1 cellular context compared by ENCODE assay signal in genomic region chr5:115544371-115545064, GRCh38.
TF ChIP-seq lines count a peak whose summit lies in the region.

Gene FEM1C, minus strand, starts transcription at chr5:115544775. Its CDS starts 1,282 bp downstream, at chr5:115543493.

TF ChIP-seq in K562, 482 proteins besides CTCF, POLR2A, EP300 and RAD21 (continued from another document and continues in another):
- TF ChIP-seq CEBPG (CRISPR knock-in tag; IDR thresholded peaks at IDR 0.05) (peak; percentile 56; the same call in 1 of the 2 replicates), CEBPG (tag; conservative IDR thresholded peaks at IDR 0.05 in 1 of 2, IDR thresholded peaks at IDR 0.05 in 1 of 2) (peak in 1 of 2 experiments; percentile 50; a peak in 1 of 4 replicates), MAX (CRISPR knock-in tag; IDR thresholded peaks at IDR 0.05) (peak; percentile 49), SRF (CRISPR knock-in tag; IDR thresholded peaks at IDR 0.05) (no peak), NR4A1 (CRISPR knock-in tag; IDR thresholded peaks at IDR 0.05) (no peak), NR4A1 (tag; IDR thresholded peaks at IDR 0.05) (0 out of 2 replicates have a peak, but pooled peaks have one; percentile 46), MYC (IDR thresholded peaks at IDR 0.05; ENCODE audit: low read depth, low read length) (peak; percentile 55), MYC (CRISPR knock-in tag; IDR thresholded peaks at IDR 0.05; ENCODE audit: borderline replicate concordance, low read depth) (no peak), CHCHD3 (CRISPR knock-in tag; IDR thresholded peaks at IDR 0.05) (0 out of 2 replicates have a peak, but pooled peaks have one; percentile 60), CREB1 (IDR thresholded peaks at IDR 0.05) (peak; percentile 88), CREB1 (CRISPR knock-in tag; IDR thresholded peaks at IDR 0.05) (peak; percentile 79), TAF1 (IDR thresholded peaks at IDR 0.05; ENCODE audit: control insufficient read depth, extremely low read depth, insufficient read depth, low read length, severe bottlenecking) (peak; percentile 98), ESRRA (IDR thresholded peaks at IDR 0.05; ENCODE audit: borderline replicate concordance, low read depth) (no peak), E2F3 (CRISPR knock-in tag; IDR thresholded peaks at IDR 0.05) (peak; percentile 68; the same call in 1 of the 2 replicates), PHF8 (IDR thresholded peaks at IDR 0.05; ENCODE audit: borderline replicate concordance, low read length) (peak; percentile 91), ZNF12 (CRISPR knock-in tag; IDR thresholded peaks at IDR 0.05) (peak; percentile 99), CHD7 (IDR thresholded peaks at IDR 0.05; ENCODE audit: low read depth, low read length) (no peak), ZNF511 (CRISPR knock-in tag; IDR thresholded peaks at IDR 0.05) (peak; percentile 81), MCM7 (IDR thresholded peaks at IDR 0.05) (no peak), HMBOX1 (IDR thresholded peaks at IDR 0.05) (no peak), HNRNPL (IDR thresholded peaks at IDR 0.05; ENCODE audit: low read depth, low read length) (0 out of 2 replicates have a peak, but pooled peaks have one; percentile 62), HEY1 (CRISPR knock-in tag; IDR thresholded peaks at IDR 0.05; ENCODE audit: borderline replicate concordance) (no peak), E2F4 (CRISPR knock-in tag; IDR thresholded peaks at IDR 0.05; ENCODE audit: low read depth) (peak; percentile 81; the same call in 1 of the 2 replicates), NR1H2 (CRISPR knock-in tag; IDR thresholded peaks at IDR 0.05) (0 out of 2 replicates have a peak, but pooled peaks have one; percentile 36), MTA3 (IDR thresholded peaks at IDR 0.05; ENCODE audit: borderline replicate concordance) (peak; percentile 68; the same call in 1 of the 2 replicates), ZBTB11 (CRISPR knock-in tag; IDR thresholded peaks at IDR 0.05) (0 out of 6 replicates have a peak, but pooled peaks of 1 of the 3 experiments have one; percentile 47), E2F6 (IDR thresholded peaks at IDR 0.05; ENCODE audit: borderline replicate concordance in 1 of 2, extremely low read depth in 1 of 2, insufficient read depth in 1 of 2, insufficient read length in 1 of 2, low read depth in 1 of 2, low read length in 1 of 2, poor library complexity in 1 of 2, severe bottlenecking in 1 of 2) (peak; percentile 60 to 67), JUND (IDR thresholded peaks at IDR 0.05; ENCODE audit: borderline replicate concordance, low read depth, low read length) (peak; percentile 73), JUND (tag; IDR thresholded peaks at IDR 0.05; ENCODE audit: borderline replicate concordance, low read depth, low read length) (peak; percentile 48; the same call in 1 of the 3 replicates), NCOR1 (IDR thresholded peaks at IDR 0.05) (no peak), HNRNPLL (IDR thresholded peaks at IDR 0.05; ENCODE audit: low read depth, low read length, poor library complexity, severe bottlenecking) (peak; percentile 74), U2AF1 (optimal IDR thresholded peaks at IDR 0.05; ENCODE audit: low read depth, low read length) (peak; percentile 62), ZFX (CRISPR knock-in tag; IDR thresholded peaks at IDR 0.05) (peak; percentile 98), ZNF263 (CRISPR knock-in tag; IDR thresholded peaks at IDR 0.05; ENCODE audit: borderline replicate concordance) (no peak), NRF1 (conservative IDR thresholded peaks at IDR 0.05 in 1 of 2, IDR thresholded peaks at IDR 0.05 in 1 of 2) (peak; percentile 54 to 72; a peak in 3 of 4 replicates), ZNF740 (CRISPR knock-in tag; IDR thresholded peaks at IDR 0.05) (peak; percentile 64; the same call in 1 of the 2 replicates), ZNF740 (tag; IDR thresholded peaks at IDR 0.05) (no peak), MTA2 (IDR thresholded peaks at IDR 0.05; ENCODE audit: low read depth) (no peak), SAP30 (IDR thresholded peaks at IDR 0.05; ENCODE audit: borderline replicate concordance, insufficient read depth, low read depth, low read length, poor library complexity, severe bottlenecking) (no peak), PCBP2 (IDR thresholded peaks at IDR 0.05; ENCODE audit: low read depth, low read length, poor library complexity, severe bottlenecking) (no peak), ATF7 (IDR thresholded peaks at IDR 0.05) (peak; percentile 74), CBX1 (IDR thresholded peaks at IDR 0.05; ENCODE audit: low read depth) (peak; percentile 84; the same call in 1 of the 2 replicates)
